ENCODE assay signal across 1 cellular context in the genomic region with DNA sequence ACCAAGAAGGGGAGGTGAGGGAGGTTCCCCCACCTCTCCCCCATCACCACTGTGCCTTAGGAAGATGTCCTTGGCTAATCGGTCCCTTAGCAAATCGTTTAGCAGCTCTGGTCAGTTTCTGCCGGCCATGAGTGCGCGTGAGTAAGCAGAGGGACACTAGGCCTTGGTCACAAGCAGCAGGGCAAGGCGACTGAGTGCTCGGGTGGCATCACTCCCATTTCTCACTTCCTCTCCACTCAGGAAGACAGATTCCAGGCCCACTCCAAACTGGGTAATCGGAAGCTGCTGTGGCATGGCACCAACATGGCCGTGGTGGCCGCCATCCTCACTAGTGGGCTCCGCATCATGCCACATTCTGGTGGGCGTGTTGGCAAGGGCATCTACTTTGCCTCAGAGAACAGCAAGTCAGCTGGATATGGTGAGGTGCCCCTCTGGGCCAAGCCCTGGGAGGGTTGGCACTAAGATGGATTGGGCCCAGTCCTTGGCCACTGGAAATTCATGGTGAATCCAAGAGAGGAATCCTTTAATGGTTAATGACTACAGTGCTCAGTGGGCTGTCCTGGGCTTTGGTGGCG.
TF ChIP-seq lines count a peak whose summit lies in the region.

No MANE protein-coding gene starts in this region.

TF ChIP-seq in IMR-90, 13 proteins besides CTCF, POLR2A, EP300 and RAD21:
- no peak for TF ChIP-seq MAZ (IDR thresholded peaks at IDR 0.05; ENCODE audit: borderline replicate concordance, low read depth, low read length)
- TF ChIP-seq SMC3 (IDR thresholded peaks at IDR 0.05; ENCODE audit: low read depth, low read length), result no peak
- TF ChIP-seq MXI1 (IDR thresholded peaks at IDR 0.05; ENCODE audit: borderline replicate concordance, low read depth, low read length), result no peak
- no peak for TF ChIP-seq MAFK (IDR thresholded peaks at IDR 0.05; ENCODE audit: low read depth, low read length)
- no peak for TF ChIP-seq FOS (IDR thresholded peaks at IDR 0.05; ENCODE audit: low read depth, low read length)
- no peak for TF ChIP-seq NFE2L2 (IDR thresholded peaks at IDR 0.05; ENCODE audit: low read depth, low read length)
- no peak for TF ChIP-seq BHLHE40 (IDR thresholded peaks at IDR 0.05; ENCODE audit: low read depth, low read length)
- TF ChIP-seq, protein P1, sequence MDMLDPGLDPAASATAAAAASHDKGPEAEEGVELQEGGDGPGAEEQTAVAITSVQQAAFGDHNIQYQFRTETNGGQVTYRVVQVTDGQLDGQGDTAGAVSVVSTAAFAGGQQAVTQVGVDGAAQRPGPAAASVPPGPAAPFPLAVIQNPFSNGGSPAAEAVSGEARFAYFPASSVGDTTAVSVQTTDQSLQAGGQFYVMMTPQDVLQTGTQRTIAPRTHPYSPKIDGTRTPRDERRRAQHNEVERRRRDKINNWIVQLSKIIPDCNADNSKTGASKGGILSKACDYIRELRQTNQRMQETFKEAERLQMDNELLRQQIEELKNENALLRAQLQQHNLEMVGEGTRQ (IDR thresholded peaks at IDR 0.05; ENCODE audit: low read depth, low read length), result no peak
- TF ChIP-seq RCOR1 (IDR thresholded peaks at IDR 0.05; ENCODE audit: insufficient replicate concordance, low read length), result no peak
- no peak for TF ChIP-seq CHD1 (IDR thresholded peaks at IDR 0.05; ENCODE audit: low read depth, low read length)
- no peak for TF ChIP-seq CEBPB (IDR thresholded peaks at IDR 0.05; ENCODE audit: low read depth, low read length)
- no peak for TF ChIP-seq RFX5 (IDR thresholded peaks at IDR 0.05; ENCODE audit: low read depth, low read length)
- TF ChIP-seq, protein P2, sequence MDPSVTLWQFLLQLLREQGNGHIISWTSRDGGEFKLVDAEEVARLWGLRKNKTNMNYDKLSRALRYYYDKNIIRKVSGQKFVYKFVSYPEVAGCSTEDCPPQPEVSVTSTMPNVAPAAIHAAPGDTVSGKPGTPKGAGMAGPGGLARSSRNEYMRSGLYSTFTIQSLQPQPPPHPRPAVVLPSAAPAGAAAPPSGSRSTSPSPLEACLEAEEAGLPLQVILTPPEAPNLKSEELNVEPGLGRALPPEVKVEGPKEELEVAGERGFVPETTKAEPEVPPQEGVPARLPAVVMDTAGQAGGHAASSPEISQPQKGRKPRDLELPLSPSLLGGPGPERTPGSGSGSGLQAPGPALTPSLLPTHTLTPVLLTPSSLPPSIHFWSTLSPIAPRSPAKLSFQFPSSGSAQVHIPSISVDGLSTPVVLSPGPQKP (IDR thresholded peaks at IDR 0.05; ENCODE audit: borderline replicate concordance, low read depth, low read length), result no peak
TF ChIP-seq in IMR-90: peak in this region for 0.
